21 cellular contexts compared by ENCODE assay signal in genomic region chr11:56401858-56402461, GRCh38. TPM values are rescaled to one million over a fixed set of nuclear protein-coding genes. Genes with fewer than 3 reads are reported as not detected.
"Had no signal": no experiment of that assay in that cellular context is flagged by ENCODE, and none has a peak within 500 bp of the region (broad histone marks: within the 10 kb centered on the region; RNA-seq: fewer than 3 reads in every experiment).

No MANE protein-coding gene starts in this region.

RNA-seq across cellular contexts. Expression of gene OR5AL1, which starts 10.5 kb away (rescaled TPM):
- total RNA-seq: activated CD4-positive, alpha-beta memory T cell treated with anti-CD3 and anti-CD28 coated beads, Interleukin-2, amount 10 ng/mL, durations not matched to agents 7 days and 5 days; activated CD4-positive, alpha-beta T cell treated with anti-CD3 and anti-CD28 coated beads for 36 hours; activated CD4-positive, alpha-beta T cell treated with anti-CD3 and anti-CD28 coated beads, Interleukin-2, amount 10 ng/mL, durations not matched to agents 7 days and 5 days; activated CD8-positive, alpha-beta memory T cell treated with anti-CD3 and anti-CD28 coated beads, Interleukin-2, amount 10 ng/mL, durations not matched to agents 7 days and 5 days; activated CD8-positive, alpha-beta T cell treated with anti-CD3 and anti-CD28 coated beads, Interleukin-2, amount 10 ng/mL, durations not matched to agents 7 days and 5 days; activated naive CD4-positive, alpha-beta T cell treated with anti-CD3 and anti-CD28 coated beads for 36 hours; activated naive CD4-positive, alpha-beta T cell treated with anti-CD3 and anti-CD28 coated beads, Interleukin-2, amount 50 U/mL, for 72 hours; activated naive CD8-positive, alpha-beta T cell treated with anti-CD3 and anti-CD28 coated beads for 36 hours; activated T-helper 2 cell treated with anti-CD3 and anti-CD28 coated beads, Interferon-gamma antibody, Interleukin-2, Interleukin-4, amounts not matched to agents 10 μg/mL and 5 μg/mL and 100 μg/mL, durations not matched to agents 14 hours and 24 hours and 36 hours; adrenal gland; aorta; astrocyte; body of pancreas; breast epithelium; cardiac septum; cerebellum; T-cell; T-helper 1 cell treated with Interleukin-12 subunit alpha and Interleukin-12 subunit beta and Interleukin-4 antibody, amounts not matched to agents 30 ng/mL and 1 ng/mL, for 36 hours; T-helper 17 cell; T-helper 2 cell treated with Interferon-gamma antibody and Interleukin-4, amounts not matched to agents 100 ng/mL and 5 ng/mL, for 36 hours; WTC11 had no signal
- polyA plus RNA-seq: adrenal gland, aorta had no signal

RNA-seq across cellular contexts. Expression of gene OR8U1, which starts 26.5 kb away (rescaled TPM):
- total RNA-seq: activated CD4-positive, alpha-beta memory T cell treated with anti-CD3 and anti-CD28 coated beads, Interleukin-2, amount 10 ng/mL, durations not matched to agents 7 days and 5 days; activated CD4-positive, alpha-beta T cell treated with anti-CD3 and anti-CD28 coated beads for 36 hours; activated CD4-positive, alpha-beta T cell treated with anti-CD3 and anti-CD28 coated beads, Interleukin-2, amount 10 ng/mL, durations not matched to agents 7 days and 5 days; activated CD8-positive, alpha-beta memory T cell treated with anti-CD3 and anti-CD28 coated beads, Interleukin-2, amount 10 ng/mL, durations not matched to agents 7 days and 5 days; activated CD8-positive, alpha-beta T cell treated with anti-CD3 and anti-CD28 coated beads, Interleukin-2, amount 10 ng/mL, durations not matched to agents 7 days and 5 days; activated naive CD4-positive, alpha-beta T cell treated with anti-CD3 and anti-CD28 coated beads for 36 hours; activated naive CD4-positive, alpha-beta T cell treated with anti-CD3 and anti-CD28 coated beads, Interleukin-2, amount 50 U/mL, for 72 hours; activated naive CD8-positive, alpha-beta T cell treated with anti-CD3 and anti-CD28 coated beads for 36 hours; activated T-helper 2 cell treated with anti-CD3 and anti-CD28 coated beads, Interferon-gamma antibody, Interleukin-2, Interleukin-4, amounts not matched to agents 10 μg/mL and 5 μg/mL and 100 μg/mL, durations not matched to agents 14 hours and 24 hours and 36 hours; adrenal gland; aorta; astrocyte; body of pancreas; breast epithelium; cardiac septum; cerebellum; T-cell; T-helper 1 cell treated with Interleukin-12 subunit alpha and Interleukin-12 subunit beta and Interleukin-4 antibody, amounts not matched to agents 30 ng/mL and 1 ng/mL, for 36 hours; T-helper 17 cell; T-helper 2 cell treated with Interferon-gamma antibody and Interleukin-4, amounts not matched to agents 100 ng/mL and 5 ng/mL, for 36 hours; WTC11 had no signal
- polyA plus RNA-seq: adrenal gland, aorta had no signal

RNA-seq across cellular contexts. Expression of gene OR8J1, which starts 47.9 kb away (rescaled TPM):
- total RNA-seq: activated CD4-positive, alpha-beta memory T cell treated with anti-CD3 and anti-CD28 coated beads, Interleukin-2, amount 10 ng/mL, durations not matched to agents 7 days and 5 days; activated CD4-positive, alpha-beta T cell treated with anti-CD3 and anti-CD28 coated beads for 36 hours; activated CD4-positive, alpha-beta T cell treated with anti-CD3 and anti-CD28 coated beads, Interleukin-2, amount 10 ng/mL, durations not matched to agents 7 days and 5 days; activated CD8-positive, alpha-beta memory T cell treated with anti-CD3 and anti-CD28 coated beads, Interleukin-2, amount 10 ng/mL, durations not matched to agents 7 days and 5 days; activated CD8-positive, alpha-beta T cell treated with anti-CD3 and anti-CD28 coated beads, Interleukin-2, amount 10 ng/mL, durations not matched to agents 7 days and 5 days; activated naive CD4-positive, alpha-beta T cell treated with anti-CD3 and anti-CD28 coated beads for 36 hours; activated naive CD4-positive, alpha-beta T cell treated with anti-CD3 and anti-CD28 coated beads, Interleukin-2, amount 50 U/mL, for 72 hours; activated naive CD8-positive, alpha-beta T cell treated with anti-CD3 and anti-CD28 coated beads for 36 hours; activated T-helper 2 cell treated with anti-CD3 and anti-CD28 coated beads, Interferon-gamma antibody, Interleukin-2, Interleukin-4, amounts not matched to agents 10 μg/mL and 5 μg/mL and 100 μg/mL, durations not matched to agents 14 hours and 24 hours and 36 hours; adrenal gland; aorta; astrocyte; body of pancreas; breast epithelium; cardiac septum; cerebellum; T-cell; T-helper 1 cell treated with Interleukin-12 subunit alpha and Interleukin-12 subunit beta and Interleukin-4 antibody, amounts not matched to agents 30 ng/mL and 1 ng/mL, for 36 hours; T-helper 17 cell; T-helper 2 cell treated with Interferon-gamma antibody and Interleukin-4, amounts not matched to agents 100 ng/mL and 5 ng/mL, for 36 hours; WTC11 had no signal
- polyA plus RNA-seq: adrenal gland, aorta had no signal

RNA-seq across cellular contexts. Expression of gene OR8K1, which starts 56.1 kb away (rescaled TPM):
- total RNA-seq: activated CD4-positive, alpha-beta memory T cell treated with anti-CD3 and anti-CD28 coated beads, Interleukin-2, amount 10 ng/mL, durations not matched to agents 7 days and 5 days; activated CD4-positive, alpha-beta T cell treated with anti-CD3 and anti-CD28 coated beads for 36 hours; activated CD4-positive, alpha-beta T cell treated with anti-CD3 and anti-CD28 coated beads, Interleukin-2, amount 10 ng/mL, durations not matched to agents 7 days and 5 days; activated CD8-positive, alpha-beta memory T cell treated with anti-CD3 and anti-CD28 coated beads, Interleukin-2, amount 10 ng/mL, durations not matched to agents 7 days and 5 days; activated CD8-positive, alpha-beta T cell treated with anti-CD3 and anti-CD28 coated beads, Interleukin-2, amount 10 ng/mL, durations not matched to agents 7 days and 5 days; activated naive CD4-positive, alpha-beta T cell treated with anti-CD3 and anti-CD28 coated beads for 36 hours; activated naive CD4-positive, alpha-beta T cell treated with anti-CD3 and anti-CD28 coated beads, Interleukin-2, amount 50 U/mL, for 72 hours; activated naive CD8-positive, alpha-beta T cell treated with anti-CD3 and anti-CD28 coated beads for 36 hours; activated T-helper 2 cell treated with anti-CD3 and anti-CD28 coated beads, Interferon-gamma antibody, Interleukin-2, Interleukin-4, amounts not matched to agents 10 μg/mL and 5 μg/mL and 100 μg/mL, durations not matched to agents 14 hours and 24 hours and 36 hours; adrenal gland; aorta; astrocyte; body of pancreas; breast epithelium; cardiac septum; cerebellum; T-cell; T-helper 1 cell treated with Interleukin-12 subunit alpha and Interleukin-12 subunit beta and Interleukin-4 antibody, amounts not matched to agents 30 ng/mL and 1 ng/mL, for 36 hours; T-helper 17 cell; T-helper 2 cell treated with Interferon-gamma antibody and Interleukin-4, amounts not matched to agents 100 ng/mL and 5 ng/mL, for 36 hours; WTC11 had no signal
- polyA plus RNA-seq: adrenal gland, aorta had no signal
